In genomic region chr5:6166698-6167394, GRCh38 we compare ENCODE assay signal across 16 cellular contexts.
A peak's percentile ranks its signal among the peaks of the same experiment; 100 is the strongest.
DNase-seq lines count a peak whose midpoint lies in the region; ATAC-seq, FAIRE-seq and TF ChIP-seq lines count a peak whose summit lies in the region.
"Had no signal": no experiment of that assay in that cellular context is flagged by ENCODE, and none has a peak within 500 bp of the region (broad histone marks: within the 10 kb centered on the region; RNA-seq: fewer than 3 reads in every experiment).

No MANE protein-coding gene starts in this region.

- H2AK5ac ChIP-seq in H9 (ENCODE audit: insufficient read length, low read length): no peak overlapping the region

- peak; percentile 47 for TF ChIP-seq CTCF in GM10266 (IDR thresholded peaks at IDR 0.05; ENCODE audit: control insufficient read depth, insufficient read depth, low read depth, missing control alignments)
- TF ChIP-seq CTCF in H9 (conservative IDR thresholded peaks at IDR 0.05): peak; percentile 27; the same call in 2 of the 3 replicates
- peak in 2 of 3 experiments; percentile 13 to 17; a peak in 1 of 6 replicates for TF ChIP-seq CTCF in K562 (IDR thresholded peaks at IDR 0.05 in 2 of 3, conservative IDR thresholded peaks at IDR 0.05 in 1 of 3; ENCODE audit: insufficient read depth in 2 of 3, low read depth in 1 of 3, low read length in 3 of 3)
- no peak for TF ChIP-seq CTCF in keratinocyte (optimal IDR thresholded peaks at IDR 0.05 in 1 of 3, IDR thresholded peaks at IDR 0.05 in 1 of 3, conservative IDR thresholded peaks at IDR 0.05 in 1 of 3; ENCODE audit: extremely low read depth in 1 of 3, insufficient read depth in 2 of 3, low read length in 3 of 3)
- TF ChIP-seq CTCF in MM.1S (IDR thresholded peaks at IDR 0.05; ENCODE audit: low read length): no peak

- H3K27ac ChIP-seq in H9 (ENCODE audit: insufficient read length, low read depth, low read length) (no peak overlapping the region), K562 (ENCODE audit: extremely low read depth, low read depth, low read length) (no peak overlapping the region), keratinocyte (ENCODE audit: control insufficient read depth, insufficient read depth, low read length) (no peak overlapping the region), MM.1S (ENCODE audit: low read length) (no peak overlapping the region)
- H3K27ac ChIP-seq: KMS-11 had no signal

- BruUV-seq in K562 (replicated peaks; lab: Mats Ljungman, UMichigan): no TSS peak

- H3K9me2 ChIP-seq in MM.1S (replicated peaks; ENCODE audit: insufficient read depth, low read length): no peaks in the 10 kb centered on the region

- H3K27me3 ChIP-seq in H9 (ENCODE audit: insufficient read depth, low read length): no peaks in the 10 kb centered on the region
- no peaks in the 10 kb centered on the region for H3K27me3 ChIP-seq in K562 (ENCODE audit: control insufficient read depth in 2 of 2, insufficient read depth in 2 of 2, low read length in 2 of 2)
- no peaks in the 10 kb centered on the region for H3K27me3 ChIP-seq in keratinocyte (ENCODE audit: control insufficient read depth, extremely low read depth, insufficient read depth, low read length)
- H3K27me3 ChIP-seq in MM.1S (replicated peaks; ENCODE audit: insufficient read depth, low read length): no peaks in the 10 kb centered on the region

- no peaks in the 10 kb centered on the region for H3K23me2 ChIP-seq in H9 (ENCODE audit: insufficient read length, low read depth, low read length, poor library complexity, severe bottlenecking)

- POLR2A ChIA-PET in K562 (lab: Yijun Ruan, JAX): interaction anchor here (0.5 to 0.6 kb wide), 2 partner anchors 19 to 1497 kb away, joined by 3 read pairs; no protein-coding TSS in a partner anchor

- TF ChIP-seq POLR2A in K562 (conservative IDR thresholded peaks at IDR 0.05): no peak

- H3K4me3 ChIP-seq in K562 (no peak overlapping the region), keratinocyte (ENCODE audit: control insufficient read depth in 2 of 3, extremely low read depth in 1 of 3, insufficient read depth in 2 of 3, low read depth in 1 of 3, low read length in 3 of 3) (no peak overlapping the region), MM.1S (ENCODE audit: low read length) (no peak overlapping the region)

- no peak overlapping the region for H3K9ac ChIP-seq in H9 (ENCODE audit: extremely low read depth, insufficient read length, low read length)
- H3K9ac ChIP-seq in K562 (ENCODE audit: insufficient read depth in 1 of 2, low read depth in 2 of 2, low read length in 2 of 2): no peak overlapping the region
- H3K9ac ChIP-seq in keratinocyte (ENCODE audit: control insufficient read depth, extremely low read depth, insufficient read depth, low read length): no peak overlapping the region
- H3K9ac ChIP-seq in MM.1S (ENCODE audit: low read length): no peak overlapping the region
- H3K9ac ChIP-seq: KMS-11 had no signal

- no peak overlapping the region for H3K4ac ChIP-seq in H9 (ENCODE audit: low read depth, low read length)

- H4K91ac ChIP-seq in H9 (ENCODE audit: insufficient read length, low read depth, low read length): no peak overlapping the region

- H2AFZ ChIP-seq in H9 (ENCODE audit: low read length) (no peak overlapping the region), K562 (ENCODE audit: low read depth, low read length) (no peak overlapping the region), keratinocyte (ENCODE audit: control insufficient read depth, low read length) (peak overlapping the region; percentile 76), MM.1S (ENCODE audit: low read length) (no peak overlapping the region)

- H3K14ac ChIP-seq in H9 (ENCODE audit: insufficient read depth, low read length): no peak overlapping the region

- TF ChIP-seq RAD21 in K562 (CRISPR knock-in tag; conservative IDR thresholded peaks at IDR 0.05 in 1 of 2, IDR thresholded peaks at IDR 0.05 in 1 of 2): no peak

- no CpG with 5 or more reads among the region's 2 CpGs for WGBS in H9 (ENCODE audit: extremely low coverage, insufficient read length, low lambda C conversion rate)
- WGBS in K562 (ENCODE audit: insufficient coverage, low coverage, missing lambda C conversion rate): 0% methylated on average over 2 of the region's 2 CpGs

- no peak overlapping the region for H3K56ac ChIP-seq in H9 (ENCODE audit: insufficient read length, low read depth, low read length)

- FAIRE-seq in K562 (lab: Jason Lieb, UNC) (no peak), keratinocyte (lab: Jason Lieb, UNC) (peak; percentile 85)
- FAIRE-seq: D721Med had no signal

- H3F3A ChIP-seq in MM.1S (ENCODE audit: insufficient read depth, low read length): no peaks in the 10 kb centered on the region

- H3K27me3 Mint-ChIP-seq in H9 (ENCODE audit: low read depth): no peaks in the 10 kb centered on the region; the same call in 1 of the 2 replicates

- no peaks in the 10 kb centered on the region for H3K9me3 Mint-ChIP-seq in H9

- no peak overlapping the region for H4K5ac ChIP-seq in H9 (ENCODE audit: insufficient read length, low read depth, low read length)

- H4K8ac ChIP-seq in H9 (replicated peaks; ENCODE audit: insufficient read length, low read depth, low read length): no peak overlapping the region

- no peak overlapping the region for H2BK5ac ChIP-seq in H9 (ENCODE audit: insufficient read length, low read length)

- H3K27ac Mint-ChIP-seq in H9: no peak overlapping the region

- no peaks in the 10 kb centered on the region for H3K9me1 ChIP-seq in K562 (ENCODE audit: control insufficient read depth, insufficient read depth, low read length)
- H3K9me1 ChIP-seq in keratinocyte (ENCODE audit: control insufficient read depth, extremely low read depth, insufficient read depth, low read length): no peaks in the 10 kb centered on the region

- H4K20me1 ChIP-seq in H9 (ENCODE audit: control insufficient read depth, insufficient read depth, insufficient read length) (no peaks in the 10 kb centered on the region), K562 (replicated peaks; ENCODE audit: control insufficient read depth, insufficient read depth, low read length) (no peaks in the 10 kb centered on the region; the same call in 1 of the 2 replicates), keratinocyte (ENCODE audit: control insufficient read depth, extremely low read depth, insufficient read depth, low read length) (no peaks in the 10 kb centered on the region), MM.1S (ENCODE audit: insufficient read depth, low read length) (no peaks in the 10 kb centered on the region)

- H3K79me2 ChIP-seq in H9 (ENCODE audit: insufficient read depth, low read length) (no peaks in the 10 kb centered on the region), K562 (ENCODE audit: control insufficient read depth, insufficient read depth, low read length) (no peaks in the 10 kb centered on the region), keratinocyte (ENCODE audit: control insufficient read depth, insufficient read depth, low read length) (no peaks in the 10 kb centered on the region), MM.1S (ENCODE audit: low read length) (no peaks in the 10 kb centered on the region)

- H3K4me2 ChIP-seq in H9 (ENCODE audit: insufficient read depth, insufficient read length, low read length): no peak overlapping the region
- no peak overlapping the region for H3K4me2 ChIP-seq in K562 (ENCODE audit: insufficient read depth, low read length)
- peak overlapping the region; percentile 63 for H3K4me2 ChIP-seq in keratinocyte (ENCODE audit: control insufficient read depth, extremely low read depth, insufficient read depth, low read depth, low read length)
- H3K4me2 ChIP-seq in MM.1S (ENCODE audit: low read depth, low read length): no peak overlapping the region
- H3K4me2 ChIP-seq: KMS-11 had no signal

- no peaks in the 10 kb centered on the region for H3K79me1 ChIP-seq in H9 (ENCODE audit: insufficient read depth, low read depth, low read length, poor library complexity, severe bottlenecking)

- H2BK20ac ChIP-seq in H9 (ENCODE audit: low read depth, low read length, poor library complexity, severe bottlenecking): no peak overlapping the region

- H3K36me3 ChIP-seq in K562 (ENCODE audit: control insufficient read depth, insufficient read depth, low read length): no peaks in the 10 kb centered on the region
- no peaks in the 10 kb centered on the region for H3K36me3 ChIP-seq in keratinocyte (ENCODE audit: control insufficient read depth in 2 of 2, extremely low read depth in 1 of 2, insufficient read depth in 2 of 2, low read length in 2 of 2)
- H3K36me3 ChIP-seq in MM.1S (replicated peaks; ENCODE audit: insufficient read depth, low read length): no peaks in the 10 kb centered on the region

- no peak overlapping the region for H2BK12ac ChIP-seq in H9 (ENCODE audit: insufficient read length, low read depth, low read length)

- intact Hi-C loops in K562 (cut with micrococcal nuclease): no loop called here

- no peak overlapping the region for H3K23ac ChIP-seq in H9 (ENCODE audit: insufficient read length, low read depth, low read length)

- H3K4me1 ChIP-seq in H9 (ENCODE audit: insufficient read depth, low read length): no peaks in the 10 kb centered on the region
- no peaks in the 10 kb centered on the region for H3K4me1 ChIP-seq in K562 (replicated peaks in 1 of 2; ENCODE audit: control insufficient read depth in 2 of 2, insufficient read depth in 2 of 2, low read length in 2 of 2)
- peaks cover 13% of the 10 kb centered on the region for H3K4me1 ChIP-seq in keratinocyte (ENCODE audit: control insufficient read depth, extremely low read depth, insufficient read depth, low read length)
- no peaks in the 10 kb centered on the region for H3K4me1 ChIP-seq in MM.1S (ENCODE audit: low read length)

- DNase-seq in GM10266 (ENCODE audit: extremely low spot score) (no peak), H9 (no peak), K562 (ENCODE audit: extremely low read depth in 1 of 4, low spot score in 3 of 4) (no peak), keratinocyte (ENCODE audit: low read depth, low spot score) (no peak), MM.1S (no peak), NCI-H2227 treated with DMSO at 0.1 percent for 48 hours (lab: John Stamatoyannopoulos, UW) (no peak)
- DNase-seq: C1 segment of cervical spinal cord; H7; NCI-H1417; NCI-H187; NCI-H526; NK-92 treated with Interleukin-12 subunit alpha and Interleukin-12 subunit beta, amount 100 ng/mL, for 24 hours; OCI-M1 had no signal

- H3K36me3 Mint-ChIP-seq in H9 (ENCODE audit: insufficient read depth in 1 of 3, low read depth in 3 of 3): no peaks in the 10 kb centered on the region

- CTCF ChIA-PET in K562 (lab: Yijun Ruan, JAX; ENCODE audit: low intra/inter-chr PET ratio): no interaction called here

- H3K18ac ChIP-seq in H9 (ENCODE audit: insufficient read length, low read depth, low read length): no peak overlapping the region

- no peak overlapping the region for H3K4me3 Mint-ChIP-seq in H9

- H2BK15ac ChIP-seq in H9 (ENCODE audit: low read depth, low read length): no peak overlapping the region

- no peak overlapping the region for H2BK120ac ChIP-seq in H9 (ENCODE audit: low read depth, low read length, poor library complexity, severe bottlenecking)

- ATAC-seq in K562 (no peak), GM19463 (IDR thresholded peaks at IDR 0.05; ENCODE audit: unreplicated experiment) (no peak)

- no peak for TF ChIP-seq EP300 in K562 (IDR thresholded peaks at IDR 0.05; ENCODE audit: low read length)

- H3K4me1 Mint-ChIP-seq in H9: peaks cover 7 to 10% of the 10 kb centered on the region in 2 experiments; a peak in 2 of 4 replicates

- dilution Hi-C loops in keratinocyte (cut with MboI; ENCODE audit: extremely low pct_ligation_motif_present, low sequenced_read_pairs): no loop called here

- in situ Hi-C loops in K562 (cut with MboI): no loop called here

- H3K9me3 ChIP-seq in H9 (ENCODE audit: control insufficient read depth, low read depth, low read length) (no peaks in the 10 kb centered on the region), K562 (replicated peaks; ENCODE audit: control insufficient read depth, insufficient read depth, low read depth, low read length) (no peaks in the 10 kb centered on the region), keratinocyte (ENCODE audit: control insufficient read depth, low read depth, low read length) (no peaks in the 10 kb centered on the region), MM.1S (replicated peaks; ENCODE audit: insufficient read depth, low read length) (no peaks in the 10 kb centered on the region)

- no peak overlapping the region for H3T11ph ChIP-seq in H9 (ENCODE audit: low read length)

Comparison
In these comparisons a context has a peak if more than half of its experiments do, and no peak if none do; other contexts are left out.
1. CTCF ChIP-seq: peak in GM10266 (single experiment), H9 (single experiment) and K562 (2 of 3); none in keratinocyte (0 of 3) and MM.1S (single experiment).